ENCODE assay signal across 9 cellular contexts in genomic region chr7:76220185-76221057, GRCh38. TPM values are rescaled to one million over a fixed set of nuclear protein-coding genes. Genes with fewer than 3 reads are reported as not detected.
DNase-seq lines count a peak whose midpoint lies in the region; ATAC-seq and TF ChIP-seq lines count a peak whose summit lies in the region.
"Had no signal": no experiment of that assay in that cellular context is flagged by ENCODE, and none has a peak within 500 bp of the region (broad histone marks: within the 10 kb centered on the region; RNA-seq: fewer than 3 reads in every experiment).

No MANE protein-coding gene starts in this region.

- in situ Hi-C loops in SK-MEL-5 (cut with HindIII; ENCODE audit: low pct_unique_long_range_greater_than_20kb, low sequenced_read_pairs), result no loop called here

- peak overlapping the region; percentile 62 for H3K27ac Mint-ChIP-seq in glutamatergic neuron (ENCODE audit: unreplicated experiment)
- peak overlapping the region in 1 of 2 donors; percentile 59 for H3K27ac Mint-ChIP-seq in stimulated activated naive CD8-positive, alpha-beta T cell treated with anti-CD3 and anti-CD28 coated beads, Interleukin-15, amount 100 ng/mL, for 72 hours
- H3K27ac Mint-ChIP-seq in activated naive CD8-positive, alpha-beta T cell treated with anti-CD3 and anti-CD28 coated beads for 36 hours, result no peak overlapping the region

- DNase-seq in NCI-H2196 (lab: John Stamatoyannopoulos, UW; ENCODE audit: unreplicated experiment), result peak; percentile 65
- no peak for DNase-seq in NCI-H2196 treated with DMSO at 0.1 percent for 48 hours (lab: John Stamatoyannopoulos, UW; ENCODE audit: unreplicated experiment)
- DNase-seq in SK-MEL-5 (ENCODE audit: low read depth, low spot score), result peak; percentile 84
- DNase-seq in glutamatergic neuron, result peak; percentile 87
- no peak for DNase-seq in stimulated activated naive CD8-positive, alpha-beta T cell treated with anti-CD3 and anti-CD28 coated beads, Interleukin-15, amount 100 ng/mL, for 72 hours
- no peak for DNase-seq in activated naive CD8-positive, alpha-beta T cell treated with anti-CD3 and anti-CD28 coated beads for 36 hours
- no peak for DNase-seq in NCI-H1930 (lab: John Stamatoyannopoulos, UW)
- DNase-seq: NCI-H1436 had no signal

- peak overlapping the region; percentile 55 for H3K4me3 Mint-ChIP-seq in glutamatergic neuron (ENCODE audit: unreplicated experiment)
- no peak overlapping the region for H3K4me3 Mint-ChIP-seq in stimulated activated naive CD8-positive, alpha-beta T cell treated with anti-CD3 and anti-CD28 coated beads, Interleukin-15, amount 100 ng/mL, for 72 hours
- no peak overlapping the region for H3K4me3 Mint-ChIP-seq in activated naive CD8-positive, alpha-beta T cell treated with anti-CD3 and anti-CD28 coated beads for 36 hours

- H3K27me3 Mint-ChIP-seq in glutamatergic neuron (ENCODE audit: unreplicated experiment), result peaks cover 7% of the 10 kb centered on the region
- H3K27me3 Mint-ChIP-seq in stimulated activated naive CD8-positive, alpha-beta T cell treated with anti-CD3 and anti-CD28 coated beads, Interleukin-15, amount 100 ng/mL, for 72 hours, result peaks cover 67% of the 10 kb centered on the region
- H3K27me3 Mint-ChIP-seq in activated naive CD8-positive, alpha-beta T cell treated with anti-CD3 and anti-CD28 coated beads for 36 hours, result peaks cover 56% of the 10 kb centered on the region

- peaks cover 48% of the 10 kb centered on the region for H3K4me1 Mint-ChIP-seq in glutamatergic neuron (ENCODE audit: low read depth, unreplicated experiment)
- no peaks in the 10 kb centered on the region for H3K4me1 Mint-ChIP-seq in stimulated activated naive CD8-positive, alpha-beta T cell treated with anti-CD3 and anti-CD28 coated beads, Interleukin-15, amount 100 ng/mL, for 72 hours
- H3K4me1 Mint-ChIP-seq in activated naive CD8-positive, alpha-beta T cell treated with anti-CD3 and anti-CD28 coated beads for 36 hours, result no peaks in the 10 kb centered on the region

- no peaks in the 10 kb centered on the region for H3K36me3 Mint-ChIP-seq in glutamatergic neuron (ENCODE audit: unreplicated experiment)
- H3K36me3 Mint-ChIP-seq in activated naive CD8-positive, alpha-beta T cell treated with anti-CD3 and anti-CD28 coated beads for 36 hours, result no peaks in the 10 kb centered on the region

- ATAC-seq in stimulated activated naive CD8-positive, alpha-beta T cell treated with anti-CD3 and anti-CD28 coated beads, Interleukin-15, amount 100 ng/mL, for 72 hours, result peak; percentile 23
- ATAC-seq in HG02870 (IDR thresholded peaks at IDR 0.05; ENCODE audit: unreplicated experiment), result no peak

- no peak for TF ChIP-seq CTCF in glutamatergic neuron (IDR thresholded peaks at IDR 0.05; ENCODE audit: partially characterized antibody, unreplicated experiment)

- peaks cover 2% of the 10 kb centered on the region for H3K9me3 Mint-ChIP-seq in glutamatergic neuron (ENCODE audit: unreplicated experiment)
- no peaks in the 10 kb centered on the region for H3K9me3 Mint-ChIP-seq in stimulated activated naive CD8-positive, alpha-beta T cell treated with anti-CD3 and anti-CD28 coated beads, Interleukin-15, amount 100 ng/mL, for 72 hours
- H3K9me3 Mint-ChIP-seq in activated naive CD8-positive, alpha-beta T cell treated with anti-CD3 and anti-CD28 coated beads for 36 hours, result no peaks in the 10 kb centered on the region

RNA-seq across cellular contexts. Expression of gene SRRM3, which starts 18.7 kb away (rescaled TPM):
- total RNA-seq in SK-MEL-5 (2014; rRNA removed; shearing (Covaris generic)), result 13.1 and 16.4 TPM in 2 replicates
- polyA plus RNA-seq in SK-MEL-5 (2015; cell fraction: cytosol; rRNA removed), result 38.8 and 44.1 TPM in 2 replicates
- polyA plus RNA-seq in SK-MEL-5 (2015; cell fraction: nucleus; rRNA removed), result 27.2 and 35.6 TPM in 2 replicates
- 154 TPM for total RNA-seq in glutamatergic neuron (ENCODE audit: unreplicated experiment)
- total RNA-seq in activated naive CD8-positive, alpha-beta T cell treated with anti-CD3 and anti-CD28 coated beads for 36 hours, result not detected

Comparison
In these comparisons a context has a peak if more than half of its experiments do, and no peak if none do; other contexts are left out.
1. DNase-seq: peak in NCI-H2196 (single experiment), SK-MEL-5 (single experiment) and glutamatergic neuron (single experiment); none in NCI-H2196 treated with DMSO at 0.1 percent for 48 hours (single experiment), stimulated activated naive CD8-positive, alpha-beta T cell treated with anti-CD3 and anti-CD28 coated beads, Interleukin-15, amount 100 ng/mL, for 72 hours (0 of 2), activated naive CD8-positive, alpha-beta T cell treated with anti-CD3 and anti-CD28 coated beads for 36 hours (single experiment) and NCI-H1930 (0 of 2).
2. RNA of gene SRRM3, which starts 18.7 kb away (total RNA-seq): 154 TPM in glutamatergic neuron (single experiment) and 13.1 to 16.4 TPM in SK-MEL-5; not detected in activated naive CD8-positive, alpha-beta T cell treated with anti-CD3 and anti-CD28 coated beads for 36 hours; every median in the first group is over 10 times any median in the second.